Comparison of ENCODE assay signal across 20 cellular contexts in the genomic region with DNA sequence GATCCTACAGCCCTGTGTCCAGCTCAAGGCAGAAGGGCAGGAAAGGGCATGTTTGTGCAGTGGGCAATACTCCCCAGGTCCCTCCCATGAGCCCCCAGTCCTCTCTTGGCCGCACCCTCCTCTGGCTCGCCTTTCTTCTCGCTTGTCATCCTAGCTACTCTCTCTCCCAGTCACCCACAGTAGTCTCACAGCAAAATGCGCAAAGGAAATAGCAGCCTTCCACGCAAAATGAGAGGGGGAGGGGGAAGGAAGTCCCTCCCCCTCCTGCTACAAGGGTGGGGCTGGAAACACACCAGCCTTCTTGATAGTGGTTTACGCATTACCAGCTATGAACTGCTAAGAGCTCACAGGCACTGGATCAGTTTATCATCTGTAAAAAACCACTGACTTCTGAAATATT.
A peak's percentile ranks its signal among the peaks of the same experiment; 100 is the strongest.
DNase-seq lines count a peak whose midpoint lies in the region; ATAC-seq, FAIRE-seq and TF ChIP-seq lines count a peak whose summit lies in the region.
"Had no signal": no experiment of that assay in that cellular context is flagged by ENCODE, and none has a peak within 500 bp of the region (broad histone marks: within the 10 kb centered on the region; RNA-seq: fewer than 3 reads in every experiment).

No MANE protein-coding gene starts in this region.

- H3K27me3 ChIP-seq in keratinocyte (ENCODE audit: control insufficient read depth, extremely low read depth, insufficient read depth, low read length) (no peaks in the 10 kb centered on the region), spleen (replicated peaks in 1 of 7) (no peaks in the 10 kb centered on the region)

- peaks cover 2% of the 10 kb centered on the region for H3K27me3 Mint-ChIP-seq in activated CD4-positive, alpha-beta T cell treated with anti-CD3 and anti-CD28 coated beads for 36 hours

- dilution Hi-C loops in keratinocyte (cut with MboI; ENCODE audit: extremely low pct_ligation_motif_present, low sequenced_read_pairs): no loop called here

- H3K4me2 ChIP-seq in keratinocyte (ENCODE audit: control insufficient read depth, extremely low read depth, insufficient read depth, low read depth, low read length): peak overlapping the region; percentile 35
- H3K4me2 ChIP-seq: PC-9 had no signal

- peak; percentile 30 for ATAC-seq in activated CD4-positive, alpha-beta T cell treated with anti-CD3 and anti-CD28 coated beads for 36 hours
- ATAC-seq: activated naive CD8-positive, alpha-beta T cell treated with anti-CD3 and anti-CD28 coated beads, Interleukin-2, amount 50 U/mL, for 24 hours had no signal

- peak; percentile 7 for DNase-seq in activated CD4-positive, alpha-beta T cell treated with anti-CD3 and anti-CD28 coated beads for 36 hours
- DNase-seq in activated CD4-positive, alpha-beta T cell treated with anti-CD3 and anti-CD28 coated beads, Interleukin-2, amount 50 U/mL, for 48 hours: no peak
- no peak for DNase-seq in coronary artery (ENCODE audit: low spot score)
- DNase-seq in keratinocyte (ENCODE audit: low read depth, low spot score): no peak
- DNase-seq in spleen: no peak
- no peak for DNase-seq in HEK293T (ENCODE audit: extremely low spot score)
- no peak for DNase-seq in kidney tubule cell (ENCODE audit: low spot score)
- no peak for DNase-seq in effector CD4-positive, alpha-beta T cell
- DNase-seq: 8988T; activated CD4-positive, alpha-beta T cell treated with anti-CD3 and anti-CD28 coated beads, Interleukin-2, amount 50 U/mL, for 4 hours; activated naive CD8-positive, alpha-beta T cell treated with anti-CD3 and anti-CD28 coated beads, Interleukin-2, amount 50 U/mL, for 24 hours; activated T-cell treated with anti-CD3 and anti-CD28 coated beads, Interleukin-2, amount 50 U/mL, for 48 hours; cerebellar nuclear complex; IMR-90; midbrain; NCI-H774; nucleus accumbens; PC-9 had no signal

- intact Hi-C loops in activated CD4-positive, alpha-beta T cell treated with anti-CD3 and anti-CD28 coated beads for 36 hours (cut with DNase I, micrococcal nuclease): no loop called here
- intact Hi-C loops in spleen (cut with DNase I; ENCODE audit: low total_unique reads): no loop called here

- H3K4me3 ChIP-seq in coronary artery (peak overlapping the region; percentile 34), keratinocyte (ENCODE audit: control insufficient read depth in 2 of 3, extremely low read depth in 1 of 3, insufficient read depth in 2 of 3, low read depth in 1 of 3, low read length in 3 of 3) (no peak overlapping the region), spleen (no peak overlapping the region)
- H3K4me3 ChIP-seq: PC-9 had no signal

- H3K36me3 ChIP-seq in keratinocyte (ENCODE audit: control insufficient read depth in 2 of 2, extremely low read depth in 1 of 2, insufficient read depth in 2 of 2, low read length in 2 of 2) (no peaks in the 10 kb centered on the region), spleen (no peaks in the 10 kb centered on the region)

- POLR2A ChIA-PET in activated CD4-positive, alpha-beta T cell treated with anti-CD3 and anti-CD28 coated beads for 36 hours (lab: Charles Lee): no interaction called here
- POLR2A ChIA-PET in HEK293T (lab: Yijun Ruan, JAX): no interaction called here

- no peak overlapping the region for H3K9ac ChIP-seq in keratinocyte (ENCODE audit: control insufficient read depth, extremely low read depth, insufficient read depth, low read length)

- H3K9me3 ChIP-seq in keratinocyte (ENCODE audit: control insufficient read depth, low read depth, low read length) (no peaks in the 10 kb centered on the region), spleen (no peaks in the 10 kb centered on the region)

- TF ChIP-seq CTCF in coronary artery (IDR thresholded peaks at IDR 0.05) (no peak), keratinocyte (optimal IDR thresholded peaks at IDR 0.05 in 1 of 3, IDR thresholded peaks at IDR 0.05 in 1 of 3, conservative IDR thresholded peaks at IDR 0.05 in 1 of 3; ENCODE audit: extremely low read depth in 1 of 3, insufficient read depth in 2 of 3, low read length in 3 of 3) (no peak), spleen (IDR thresholded peaks at IDR 0.05 in 8 of 11, conservative IDR thresholded peaks at IDR 0.05 in 3 of 11) (no peak)

- H3K9me3 Mint-ChIP-seq in activated CD4-positive, alpha-beta T cell treated with anti-CD3 and anti-CD28 coated beads for 36 hours (ENCODE audit: low read depth): no peaks in the 10 kb centered on the region
- H3K9me3 Mint-ChIP-seq: activated naive CD8-positive, alpha-beta T cell treated with anti-CD3 and anti-CD28 coated beads, Interleukin-2, amount 50 U/mL, for 24 hours had no signal

- no peak overlapping the region for H3K4me3 Mint-ChIP-seq in activated CD4-positive, alpha-beta T cell treated with anti-CD3 and anti-CD28 coated beads for 36 hours
- H3K4me3 Mint-ChIP-seq: activated naive CD8-positive, alpha-beta T cell treated with anti-CD3 and anti-CD28 coated beads, Interleukin-2, amount 50 U/mL, for 24 hours; CD14-positive monocyte had no signal

- no peak for FAIRE-seq in keratinocyte (lab: Jason Lieb, UNC)
- FAIRE-seq: GM19239 had no signal

- no peaks in the 10 kb centered on the region for H3K36me3 Mint-ChIP-seq in activated CD4-positive, alpha-beta T cell treated with anti-CD3 and anti-CD28 coated beads for 36 hours (ENCODE audit: low read depth)
- H3K36me3 Mint-ChIP-seq: CD14-positive monocyte had no signal

- H3K4me1 ChIP-seq in keratinocyte (ENCODE audit: control insufficient read depth, extremely low read depth, insufficient read depth, low read length) (peaks cover 5% of the 10 kb centered on the region), spleen (no peaks in the 10 kb centered on the region)

- CTCF ChIA-PET in activated CD4-positive, alpha-beta T cell treated with anti-CD3 and anti-CD28 coated beads for 36 hours (lab: Charles Lee): interaction anchor here (0.8 to 1.0 kb wide), 2 partner anchors 13 to 41 kb away, joined by 3 to 5 read pairs; no protein-coding TSS in a partner anchor
- CTCF ChIA-PET in HEK293T (lab: Yijun Ruan, JAX): no interaction called here

- H2AFZ ChIP-seq in keratinocyte (ENCODE audit: control insufficient read depth, low read length): peak overlapping the region; percentile 3
- H2AFZ ChIP-seq: PC-9 had no signal

- H3K9me1 ChIP-seq in keratinocyte (ENCODE audit: control insufficient read depth, extremely low read depth, insufficient read depth, low read length): no peaks in the 10 kb centered on the region

- no peaks in the 10 kb centered on the region for H3K79me2 ChIP-seq in keratinocyte (ENCODE audit: control insufficient read depth, insufficient read depth, low read length)

- no peak for TF ChIP-seq POLR2A in spleen (IDR thresholded peaks at IDR 0.05)

- H3K27ac Mint-ChIP-seq in activated CD4-positive, alpha-beta T cell treated with anti-CD3 and anti-CD28 coated beads for 36 hours: no peak overlapping the region
- H3K27ac Mint-ChIP-seq: activated naive CD8-positive, alpha-beta T cell treated with anti-CD3 and anti-CD28 coated beads, Interleukin-2, amount 50 U/mL, for 24 hours; CD14-positive monocyte had no signal

- 74 to 86% (median 76%) methylated on average over 6 of the region's 6 CpGs for WGBS in spleen, 5 donors

- peaks cover 6% of the 10 kb centered on the region for H3K4me1 Mint-ChIP-seq in activated CD4-positive, alpha-beta T cell treated with anti-CD3 and anti-CD28 coated beads for 36 hours
- H3K4me1 Mint-ChIP-seq: activated naive CD8-positive, alpha-beta T cell treated with anti-CD3 and anti-CD28 coated beads, Interleukin-2, amount 50 U/mL, for 24 hours; CD14-positive monocyte had no signal

- H4K20me1 ChIP-seq in keratinocyte (ENCODE audit: control insufficient read depth, extremely low read depth, insufficient read depth, low read length): no peaks in the 10 kb centered on the region

- H3K27ac ChIP-seq in coronary artery (peak overlapping the region; percentile 63 to 74), keratinocyte (ENCODE audit: control insufficient read depth, insufficient read depth, low read length) (no peak overlapping the region), spleen (peak overlapping the region in 7 of 8 donors; percentile 3 to 60 (median 33))
- H3K27ac ChIP-seq: PC-9 had no signal

TF ChIP-seq in HEK293T, 16 proteins besides CTCF, POLR2A, EP300 and RAD21:
- no peak for TF ChIP-seq SUZ12 (IDR thresholded peaks at IDR 0.05)
- no peak for TF ChIP-seq NFRKB (IDR thresholded peaks at IDR 0.05)
- no peak for TF ChIP-seq L3MBTL2 (conservative IDR thresholded peaks at IDR 0.05)
- TF ChIP-seq TARDBP (IDR thresholded peaks at IDR 0.05): no peak
- no peak for TF ChIP-seq ARNT (IDR thresholded peaks at IDR 0.05)
- TF ChIP-seq ZNF384 (IDR thresholded peaks at IDR 0.05): no peak
- no peak for TF ChIP-seq LEF1 (IDR thresholded peaks at IDR 0.05; ENCODE audit: borderline replicate concordance)
- TF ChIP-seq HDGF (IDR thresholded peaks at IDR 0.05; ENCODE audit: borderline replicate concordance): no peak
- no peak for TF ChIP-seq FOXK2 (IDR thresholded peaks at IDR 0.05)
- TF ChIP-seq, protein P1, sequence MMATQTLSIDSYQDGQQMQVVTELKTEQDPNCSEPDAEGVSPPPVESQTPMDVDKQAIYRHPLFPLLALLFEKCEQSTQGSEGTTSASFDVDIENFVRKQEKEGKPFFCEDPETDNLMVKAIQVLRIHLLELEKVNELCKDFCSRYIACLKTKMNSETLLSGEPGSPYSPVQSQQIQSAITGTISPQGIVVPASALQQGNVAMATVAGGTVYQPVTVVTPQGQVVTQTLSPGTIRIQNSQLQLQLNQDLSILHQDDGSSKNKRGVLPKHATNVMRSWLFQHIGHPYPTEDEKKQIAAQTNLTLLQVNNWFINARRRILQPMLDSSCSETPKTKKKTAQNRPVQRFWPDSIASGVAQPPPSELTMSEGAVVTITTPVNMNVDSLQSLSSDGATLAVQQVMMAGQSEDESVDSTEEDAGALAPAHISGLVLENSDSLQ (IDR thresholded peaks at IDR 0.05): no peak
- no peak for TF ChIP-seq SP1 (IDR thresholded peaks at IDR 0.05)
- TF ChIP-seq ELF4 (IDR thresholded peaks at IDR 0.05): no peak
- no peak for TF ChIP-seq FOXA1 (IDR thresholded peaks at IDR 0.05)
- no peak for TF ChIP-seq FOXM1 (IDR thresholded peaks at IDR 0.05; ENCODE audit: borderline replicate concordance)
- no peak for TF ChIP-seq BHLHE40 (IDR thresholded peaks at IDR 0.05; ENCODE audit: borderline replicate concordance)
- TF ChIP-seq CTBP1 (IDR thresholded peaks at IDR 0.05; ENCODE audit: borderline replicate concordance): no peak
